ENCODE assay signal across 12 cellular contexts in genomic region chr6:148869589-148869988, GRCh38.
A peak's percentile ranks its signal among the peaks of the same experiment; 100 is the strongest.
DNase-seq lines count a peak whose midpoint lies in the region; ATAC-seq and TF ChIP-seq lines count a peak whose summit lies in the region.
"Had no signal": no experiment of that assay in that cellular context is flagged by ENCODE, and none has a peak within 500 bp of the region (broad histone marks: within the 10 kb centered on the region; RNA-seq: fewer than 3 reads in every experiment).

No MANE protein-coding gene starts in this region.

- H3K36me3 Mint-ChIP-seq in glutamatergic neuron (ENCODE audit: unreplicated experiment) = peaks cover 4% of the 10 kb centered on the region
- H3K36me3 Mint-ChIP-seq: type B pancreatic cell had no signal

- TF ChIP-seq CTCF in glutamatergic neuron (IDR thresholded peaks at IDR 0.05; ENCODE audit: partially characterized antibody, unreplicated experiment) = no peak

- H3K4me1 Mint-ChIP-seq in glutamatergic neuron (ENCODE audit: low read depth, unreplicated experiment) = peaks cover 32% of the 10 kb centered on the region

- no peaks in the 10 kb centered on the region for H3K27me3 Mint-ChIP-seq in glutamatergic neuron (ENCODE audit: unreplicated experiment)
- H3K27me3 Mint-ChIP-seq: T-helper 17 cell, type B pancreatic cell had no signal

- peaks cover 3% of the 10 kb centered on the region for H3K9me3 Mint-ChIP-seq in glutamatergic neuron (ENCODE audit: unreplicated experiment)

- H3K4me3 Mint-ChIP-seq in glutamatergic neuron (ENCODE audit: unreplicated experiment) = no peak overlapping the region
- H3K4me3 Mint-ChIP-seq: T-helper 17 cell, type B pancreatic cell had no signal

- ATAC-seq in GM19023 (IDR thresholded peaks at IDR 0.05; ENCODE audit: unreplicated experiment) (no peak), GM18870 (IDR thresholded peaks at IDR 0.05; ENCODE audit: unreplicated experiment) (no peak)
- ATAC-seq: pancreas, T-helper 17 cell had no signal

- no peak overlapping the region for H3K27ac Mint-ChIP-seq in glutamatergic neuron (ENCODE audit: unreplicated experiment)
- H3K27ac Mint-ChIP-seq: type B pancreatic cell had no signal

- DNase-seq in EH (ENCODE audit: low read depth) (peak; percentile 97), NOMO-1 treated with dmso at 0.1 percent for 144 hours (lab: John Stamatoyannopoulos, UW; ENCODE audit: unreplicated experiment) (peak; percentile 47), dedifferentiated amniotic fluid mesenchymal stem cell (ENCODE audit: extremely low spot score) (peak; percentile 66), non-pigmented ciliary epithelial cell (ENCODE audit: low read depth) (peak; percentile 67), glutamatergic neuron (no peak), cerebellar nuclear complex (lab: John Stamatoyannopoulos, UW) (no peak)
- DNase-seq: activated T-cell treated with anti-CD3 and anti-CD28 coated beads for 4 hours, pancreas, T-helper 17 cell had no signal

Comparison
In these comparisons a context has a peak if more than half of its experiments do, and no peak if none do; other contexts are left out.
1. DNase-seq: peak in EH (single experiment), NOMO-1 treated with dmso at 0.1 percent for 144 hours (single experiment), dedifferentiated amniotic fluid mesenchymal stem cell (single experiment) and non-pigmented ciliary epithelial cell (single experiment); none in glutamatergic neuron (single experiment) and cerebellar nuclear complex (0 of 2).